In genomic region chr3:23804441-23805227, GRCh38 we compare ENCODE assay signal across 10 cellular contexts. TPM values are rescaled to one million over a fixed set of nuclear protein-coding genes. Genes with fewer than 3 reads are reported as not detected.
DNase-seq lines count a peak whose midpoint lies in the region; ATAC-seq and TF ChIP-seq lines count a peak whose summit lies in the region.
"Had no signal": no experiment of that assay in that cellular context is flagged by ENCODE, and none has a peak within 500 bp of the region (broad histone marks: within the 10 kb centered on the region; RNA-seq: fewer than 3 reads in every experiment).

No MANE protein-coding gene starts in this region.

- H3K4me1 ChIP-seq in GM23338 (ENCODE audit: insufficient read depth) = peaks cover 43% of the 10 kb centered on the region

- H3K36me3 Mint-ChIP-seq in GM23338 (ENCODE audit: low read depth) (peaks cover 28% of the 10 kb centered on the region), endothelial cell (ENCODE audit: low read depth, unreplicated experiment) (peaks cover 13% of the 10 kb centered on the region)

- peak overlapping the region; percentile 91 for H3K4me2 ChIP-seq in GM23338

- peaks cover 10% of the 10 kb centered on the region for H4K20me1 ChIP-seq in GM23338 (replicated peaks; ENCODE audit: insufficient read depth)

- peak overlapping the region; percentile 88 for H3K4me3 ChIP-seq in GM23338

- H3K4me1 Mint-ChIP-seq in GM23338 (peaks cover 49% of the 10 kb centered on the region), endothelial cell (ENCODE audit: unreplicated experiment) (peaks cover 29% of the 10 kb centered on the region)

- no peaks in the 10 kb centered on the region; the same call in 1 of the 2 replicates for H3K27me3 ChIP-seq in GM23338 (ENCODE audit: insufficient read depth)
- H3K27me3 ChIP-seq: esophagus squamous epithelium had no signal

- 0 out of 2 replicates have a peak, but pooled peaks cover 3% of the 10 kb centered on the region for H3K36me3 ChIP-seq in GM23338 (ENCODE audit: insufficient read depth)

- DNase-seq in GM23338 (ENCODE audit: low spot score) (no peak), NCI-H226 (peak; percentile 70), endothelial cell (ENCODE audit: low spot score) (no peak), omental fat pad (ENCODE audit: low spot score) (no peak), GM19240 (ENCODE audit: insufficient read length, low spot score) (no peak), epidermal melanocyte (ENCODE audit: insufficient read length, low spot score) (no peak)
- DNase-seq: activated naive CD4-positive, alpha-beta T cell; esophagus squamous epithelium; T1000 had no signal

- H3K9me2 ChIP-seq in GM23338 (ENCODE audit: insufficient read depth) = no peaks in the 10 kb centered on the region

- peaks cover 30% of the 10 kb centered on the region for H3K79me2 ChIP-seq in GM23338 (replicated peaks; ENCODE audit: insufficient read depth)

- TF ChIP-seq CTCF in GM23338 (conservative IDR thresholded peaks at IDR 0.05; ENCODE audit: low read depth in 2 of 2) (no peak), endothelial cell (IDR thresholded peaks at IDR 0.05; ENCODE audit: unreplicated experiment) (no peak), omental fat pad (IDR thresholded peaks at IDR 0.05) (no peak)

- no peak overlapping the region for H3K27ac ChIP-seq in GM23338 (ENCODE audit: low read depth)

- ATAC-seq in GM23338 = no peak
- ATAC-seq in omental fat pad (ENCODE audit: low FRiP score) = peak; percentile 20
- ATAC-seq in GM19397 (IDR thresholded peaks at IDR 0.05; ENCODE audit: unreplicated experiment) = no peak

- H3K9me3 Mint-ChIP-seq in GM23338 = 0 out of 3 replicates have a peak, but pooled peaks cover 2% of the 10 kb centered on the region
- no peaks in the 10 kb centered on the region for H3K9me3 Mint-ChIP-seq in endothelial cell (ENCODE audit: unreplicated experiment)

- H3F3A ChIP-seq in GM23338 (replicated peaks; ENCODE audit: low read depth) = no peaks in the 10 kb centered on the region; the same call in 1 of the 2 replicates

- no peak overlapping the region for H3K27ac Mint-ChIP-seq in GM23338
- peak overlapping the region; percentile 10 for H3K27ac Mint-ChIP-seq in endothelial cell (ENCODE audit: unreplicated experiment)

- H3K27me3 Mint-ChIP-seq in GM23338 (ENCODE audit: insufficient read depth, low read depth, poor library complexity) (peaks cover 8% of the 10 kb centered on the region), endothelial cell (ENCODE audit: unreplicated experiment) (peaks cover 11% of the 10 kb centered on the region)

- H3K4me3 Mint-ChIP-seq in GM23338 (peak overlapping the region; percentile 86), endothelial cell (ENCODE audit: unreplicated experiment) (peak overlapping the region; percentile 96)

- no peak overlapping the region for H2AFZ ChIP-seq in GM23338

TF ChIP-seq in GM23338, 12 proteins besides CTCF, POLR2A, EP300 and RAD21:
- TF ChIP-seq POLR2AphosphoS5 (IDR thresholded peaks at IDR 0.05; ENCODE audit: low read depth) (no peak), REST (IDR thresholded peaks at IDR 0.05; ENCODE audit: unreplicated experiment) (no peak), ZNF331 (CRISPR knock-in tag; IDR thresholded peaks at IDR 0.05; ENCODE audit: low read depth) (no peak), EZH2 (IDR thresholded peaks at IDR 0.05; ENCODE audit: low read depth, unreplicated experiment) (no peak), NANOG (IDR thresholded peaks at IDR 0.05; ENCODE audit: borderline replicate concordance) (no peak), ZNF114 (CRISPR knock-in tag; IDR thresholded peaks at IDR 0.05) (no peak), JUNB (IDR thresholded peaks at IDR 0.05; ENCODE audit: unreplicated experiment) (no peak), CREB1 (CRISPR knock-in tag; IDR thresholded peaks at IDR 0.05; ENCODE audit: low read depth) (no peak), STAT1 (IDR thresholded peaks at IDR 0.05; ENCODE audit: unreplicated experiment) (no peak), ZNF462 (CRISPR knock-in tag; IDR thresholded peaks at IDR 0.05) (no peak)

RNA-seq across cellular contexts. Expression of gene UBE2E1, which starts 1.1 kb away (rescaled TPM):
- total RNA-seq in GM23338 (2014; rRNA removed; shearing (Covaris generic)) = 113 and 120 TPM in 2 replicates
- polyA plus RNA-seq in GM23338 (2016; fragmentation: Nextera tagmentation; extraction: Ambion mirVana) = 39.9 and 41.5 TPM in 2 replicates
- total RNA-seq in endothelial cell (ENCODE audit: unreplicated experiment) (129 TPM), omental fat pad (100 to 1,000 TPM in 1 of 4 donors, 10 to 100 TPM in 3; 72.8 to 114 (median 85.6) TPM)
